In the genomic region with DNA sequence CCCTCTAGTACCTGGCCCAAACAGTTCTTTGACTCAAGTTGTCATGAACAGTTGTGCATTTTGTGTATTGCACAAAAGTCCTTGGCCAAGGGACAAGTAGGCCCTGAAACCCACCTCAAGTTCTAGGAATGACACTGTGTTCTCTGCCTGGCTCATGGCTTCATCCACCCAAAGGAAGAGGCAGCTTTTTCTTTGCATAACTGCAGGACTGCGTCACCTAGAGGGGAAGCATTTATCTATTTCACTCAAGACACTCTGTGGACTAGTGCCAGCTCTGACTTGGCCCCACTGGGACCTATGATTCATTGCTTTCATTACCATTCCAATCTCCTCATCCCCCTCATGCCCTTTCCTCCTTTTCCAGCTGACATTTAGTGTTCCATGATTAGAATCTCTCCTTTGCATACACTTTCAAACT, we compare ENCODE assay signal across 12 cellular contexts.
DNase-seq lines count a peak whose midpoint lies in the region; ATAC-seq and TF ChIP-seq lines count a peak whose summit lies in the region.
"Had no signal": no experiment of that assay in that cellular context is flagged by ENCODE, and none has a peak within 500 bp of the region (broad histone marks: within the 10 kb centered on the region; RNA-seq: fewer than 3 reads in every experiment).

No MANE protein-coding gene starts in this region.

- no peaks in the 10 kb centered on the region for H3K4me1 Mint-ChIP-seq in effector memory CD8-positive, alpha-beta T cell (ENCODE audit: low read depth in 2 of 2)
- H3K4me1 Mint-ChIP-seq in naive thymus-derived CD8-positive, alpha-beta T cell: peaks cover 0 to 7% (median 0%) of the 10 kb centered on the region in 4 donors

- H3K36me3 ChIP-seq in osteoblast (ENCODE audit: insufficient read depth, low read length): no peaks in the 10 kb centered on the region
- H3K36me3 ChIP-seq: prostate gland had no signal

- no peak for ATAC-seq in HG03175 (IDR thresholded peaks at IDR 0.05; ENCODE audit: unreplicated experiment)
- no peak for ATAC-seq in effector memory CD8-positive, alpha-beta T cell (replicated peaks)
- ATAC-seq in naive thymus-derived CD8-positive, alpha-beta T cell: no peak

- H3K27me3 ChIP-seq in osteoblast (ENCODE audit: insufficient read depth, low read length): no peaks in the 10 kb centered on the region

- peak overlapping the region; percentile 25 for H2AFZ ChIP-seq in osteoblast (ENCODE audit: low read length)

- H3K27ac ChIP-seq in osteoblast (ENCODE audit: low read depth, low read length): peak overlapping the region; percentile 62
- H3K27ac ChIP-seq: prostate gland had no signal

- no peak overlapping the region for H3K4me3 ChIP-seq in osteoblast (ENCODE audit: insufficient read depth, low read length)
- H3K4me3 ChIP-seq: prostate gland had no signal

- H3K27ac Mint-ChIP-seq in effector memory CD8-positive, alpha-beta T cell: no peak overlapping the region
- no peak overlapping the region for H3K27ac Mint-ChIP-seq in naive thymus-derived CD8-positive, alpha-beta T cell

- H3K27me3 Mint-ChIP-seq in effector memory CD8-positive, alpha-beta T cell: peaks cover 6 to 7% of the 10 kb centered on the region in 2 donors
- peaks cover 0 to 2% (median 0%) of the 10 kb centered on the region in 5 donors for H3K27me3 Mint-ChIP-seq in naive thymus-derived CD8-positive, alpha-beta T cell

- H3K4me3 Mint-ChIP-seq in effector memory CD8-positive, alpha-beta T cell: no peak overlapping the region
- H3K4me3 Mint-ChIP-seq in naive thymus-derived CD8-positive, alpha-beta T cell: no peak overlapping the region

- peak; percentile 23 for TF ChIP-seq CTCF in osteoblast (IDR thresholded peaks at IDR 0.05; ENCODE audit: extremely low read depth, low read depth, low read length)

- POLR2A ChIA-PET in naive thymus-derived CD8-positive, alpha-beta T cell (lab: Charles Lee): no interaction called here

- H3K4me1 ChIP-seq in osteoblast (ENCODE audit: insufficient read depth, low read length): peaks cover 33% of the 10 kb centered on the region
- H3K4me1 ChIP-seq: prostate gland had no signal

- no peaks in the 10 kb centered on the region for H3K9me3 ChIP-seq in osteoblast (ENCODE audit: low read depth, low read length)
- H3K9me3 ChIP-seq: prostate gland had no signal

- no peaks in the 10 kb centered on the region for H4K20me1 ChIP-seq in osteoblast (ENCODE audit: insufficient read depth, low read length)

- no peaks in the 10 kb centered on the region for H3K9me3 Mint-ChIP-seq in effector memory CD8-positive, alpha-beta T cell
- H3K9me3 Mint-ChIP-seq in naive thymus-derived CD8-positive, alpha-beta T cell: no peaks in the 10 kb centered on the region

- no peaks in the 10 kb centered on the region for H3K79me2 ChIP-seq in osteoblast (ENCODE audit: insufficient read depth, low read length)

- peak overlapping the region; percentile 51 for H3K4me2 ChIP-seq in osteoblast (ENCODE audit: insufficient read depth, low read length)

- H3K36me3 Mint-ChIP-seq in effector memory CD8-positive, alpha-beta T cell (ENCODE audit: insufficient read depth): no peaks in the 10 kb centered on the region
- no peaks in the 10 kb centered on the region for H3K36me3 Mint-ChIP-seq in naive thymus-derived CD8-positive, alpha-beta T cell

- DNase-seq in Daoy (ENCODE audit: low read depth) (peak; percentile 97), NCI-H460 (ENCODE audit: extremely low read depth, low read depth) (peak; percentile 77), epidermal melanocyte (ENCODE audit: insufficient read length, low spot score) (peak; percentile 33), osteoblast (ENCODE audit: insufficient read length, low spot score, missing footprints) (peak; percentile 93), SKM-1 (lab: John Stamatoyannopoulos, UW; ENCODE audit: unreplicated experiment) (no peak)
- no peak for DNase-seq in effector memory CD8-positive, alpha-beta T cell
- DNase-seq in naive thymus-derived CD8-positive, alpha-beta T cell: no peak
- DNase-seq: activated CD4-positive, alpha-beta T cell treated with anti-CD3 and anti-CD28 coated beads for 4 hours; NCI-H524 treated with DMSO at 0.1 percent for 48 hours; stimulated activated CD8-positive, alpha-beta memory T cell treated with anti-CD3 and anti-CD28 coated beads, Interleukin-4, amount 100 ng/mL, for 48 hours had no signal

Comparison
In these comparisons a context has a peak if more than half of its experiments do, and no peak if none do; other contexts are left out.
1. DNase-seq: peak in Daoy (single experiment), NCI-H460 (single experiment), epidermal melanocyte (single experiment) and osteoblast (single experiment); none in SKM-1 (single experiment), effector memory CD8-positive, alpha-beta T cell (0 of 3) and naive thymus-derived CD8-positive, alpha-beta T cell (0 of 10).